8 cellular contexts compared by ENCODE assay signal in the genomic region with DNA sequence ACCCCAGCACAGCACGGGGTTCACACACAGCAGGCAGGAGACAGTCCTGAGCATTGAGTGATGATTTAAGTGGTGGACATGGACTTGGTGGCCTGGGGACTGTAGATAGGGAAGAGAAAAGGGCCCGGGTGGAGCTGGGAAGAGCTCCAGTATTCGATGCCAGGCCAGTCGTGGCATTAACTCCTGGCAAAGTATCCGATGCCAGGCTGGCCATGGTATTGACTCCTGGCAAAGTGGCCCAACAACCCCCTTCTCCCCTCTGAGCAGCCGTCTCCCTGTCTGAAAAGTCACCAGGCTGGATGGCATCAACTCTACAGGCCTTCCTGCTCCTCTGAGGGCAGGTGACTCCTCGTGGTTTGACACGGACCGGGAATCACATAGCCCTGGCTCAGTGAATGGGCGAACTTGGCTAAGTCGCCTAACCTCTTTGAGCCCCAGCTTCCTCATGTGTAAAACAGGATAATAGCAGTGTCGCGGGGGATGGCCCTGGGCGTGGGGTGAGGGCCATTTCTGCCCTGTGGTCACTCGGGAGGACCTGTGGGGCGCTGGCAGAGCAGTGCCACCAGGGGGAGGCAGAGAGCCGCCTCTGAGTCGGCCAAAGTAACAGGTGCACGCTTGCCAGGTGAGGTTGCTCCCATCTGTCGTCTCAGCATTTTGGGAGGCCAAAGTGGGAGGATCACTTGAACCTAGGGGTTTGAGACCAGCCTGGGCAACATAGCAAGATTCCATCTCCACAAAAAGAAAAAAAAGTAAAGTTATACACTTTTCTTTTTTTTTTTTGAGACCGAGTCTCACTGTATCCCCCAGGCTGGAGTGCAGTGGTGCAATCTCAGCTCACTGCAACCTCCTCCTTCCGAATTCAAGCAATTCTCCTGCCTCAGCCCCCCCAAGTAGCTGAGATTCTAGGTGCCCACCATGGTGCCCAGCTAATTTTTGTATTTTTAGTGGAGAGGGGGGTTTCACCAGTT. TPM values are rescaled to one million over a fixed set of nuclear protein-coding genes. Genes with fewer than 3 reads are reported as not detected.
DNase-seq lines count a peak whose midpoint lies in the region; ATAC-seq, FAIRE-seq and TF ChIP-seq lines count a peak whose summit lies in the region.

No MANE protein-coding gene starts in this region.

- no peak overlapping the region for H4K91ac ChIP-seq in H1 (replicated peaks; ENCODE audit: insufficient read length, low read length)

- TF ChIP-seq POLR2A in H1 (IDR thresholded peaks at IDR 0.05; ENCODE audit: control extremely low read depth in 1 of 2, low read depth in 2 of 2, low read length in 2 of 2) = no peak

- H3K36me3 ChIP-seq in H1 (ENCODE audit: control insufficient read depth in 2 of 4, insufficient read depth in 4 of 4, low read length in 3 of 4) = no peaks in the 10 kb centered on the region

- H3K23me2 ChIP-seq in H1 (ENCODE audit: low read depth, low read length) = peaks cover under 1% of the 10 kb centered on the region; the same call in 1 of the 2 replicates

- H3K56ac ChIP-seq in H1 (replicated peaks; ENCODE audit: insufficient read length, low read depth, low read length) = no peak overlapping the region

- H3K14ac ChIP-seq in H1 (ENCODE audit: insufficient read length) = no peak overlapping the region

- ATAC-seq in GM18511 (IDR thresholded peaks at IDR 0.05; ENCODE audit: unreplicated experiment) = no peak

- FAIRE-seq in H1 (lab: Jason Lieb, UNC) = no peak

- no peak overlapping the region for H4K5ac ChIP-seq in H1 (ENCODE audit: insufficient read length, low read depth, low read length)

- peak in 2 of 3 experiments; percentile 94 to 95; a peak in 3 of 4 replicates for TF ChIP-seq CTCF in H1 (IDR thresholded peaks at IDR 0.05; ENCODE audit: control extremely low read depth in 1 of 3, insufficient read depth in 1 of 3, low read depth in 1 of 3, low read length in 3 of 3)

- CTCF ChIA-PET in H1 (lab: Charles Lee; ENCODE audit: partially characterized antibody) = interaction anchor here (0.6 to 8.9 kb wide), 52 partner anchors 8 to 227 kb away, joined by 3 to 253 read pairs (median 4); partner anchors contain the start of gene EGFL7

- H3K27me3 ChIP-seq in H1 (replicated peaks in 1 of 4; ENCODE audit: control insufficient read depth in 3 of 4, extremely low read depth in 1 of 4, insufficient read depth in 3 of 4, low read length in 3 of 4) = no peaks in the 10 kb centered on the region

- no peak overlapping the region for H3K4ac ChIP-seq in H1 (replicated peaks; ENCODE audit: insufficient read length, low read depth, low read length)

- H3K23ac ChIP-seq in H1 (ENCODE audit: insufficient read length) = no peak overlapping the region

- no peak for TF ChIP-seq EP300 in H1 (IDR thresholded peaks at IDR 0.05; ENCODE audit: borderline replicate concordance in 1 of 2, low read depth in 2 of 2, low read length in 2 of 2)

- H3K4me1 ChIP-seq in H1 (replicated peaks in 1 of 4; ENCODE audit: control insufficient read depth in 3 of 4, insufficient read depth in 4 of 4, low read length in 3 of 4) = peaks cover 0 to 7% (median 2%) of the 10 kb centered on the region in 4 experiments; a peak in 5 of 7 replicates

- H2BK20ac ChIP-seq in H1 (ENCODE audit: low read length) = no peak overlapping the region

- no peak overlapping the region for H2AK5ac ChIP-seq in H1 (ENCODE audit: low read depth, low read length)

- H4K20me1 ChIP-seq in H1 (replicated peaks in 1 of 2; ENCODE audit: control insufficient read depth in 1 of 2, insufficient read depth in 2 of 2, low read length in 2 of 2) = peaks cover 2 to 5% of the 10 kb centered on the region in 2 experiments

- no peaks in the 10 kb centered on the region for H3K79me2 ChIP-seq in H1 (ENCODE audit: control insufficient read depth in 1 of 2, insufficient read depth in 2 of 2, low read length in 2 of 2)

- WGBS in H1 (ENCODE audit: extremely low coverage in 1 of 2, insufficient coverage in 1 of 2, insufficient read length in 1 of 2, insufficient replicate concordance in 2 of 2, low coverage in 1 of 2, low lambda C conversion rate in 2 of 2, missing lambda C conversion rate in 1 of 2), 2 experiments = 44% methylated on average over 22 of the region's 22 CpGs; no CpG with 5 or more reads in 1 of the 2 experiments

- H3K9me3 ChIP-seq in H1 (ENCODE audit: insufficient read depth in 2 of 2, low read depth in 1 of 2, low read length in 1 of 2) = no peaks in the 10 kb centered on the region

- POLR2A ChIA-PET in H1 (lab: Charles Lee; ENCODE audit: partially characterized antibody) = interaction anchor here (0.7 to 1.4 kb wide), 3 partner anchors 9 to 239 kb away, joined by 3 to 4 read pairs (median 4); no protein-coding TSS in a partner anchor

- TF ChIP-seq RAD21 in H1 (IDR thresholded peaks at IDR 0.05 in 1 of 2, conservative IDR thresholded peaks at IDR 0.05 in 1 of 2; ENCODE audit: low read depth in 2 of 2, low read length in 2 of 2) = peak; percentile 94 to 95

- no peak overlapping the region for H3K27ac ChIP-seq in H1 (ENCODE audit: low read depth, low read length)

- H3K4me3 ChIP-seq in H1 (ENCODE audit: extremely low read depth in 1 of 4, insufficient read depth in 2 of 4, low read depth in 3 of 4, low read length in 4 of 4) = no peak overlapping the region

- no peak overlapping the region for H3K9ac ChIP-seq in H1 (replicated peaks in 1 of 4; ENCODE audit: extremely low read depth in 1 of 4, low read depth in 3 of 4, low read length in 3 of 4)

- DNase-seq in NK-92 treated with Interleukin-12 subunit alpha and Interleukin-12 subunit beta, amount 100 ng/mL, for 24 hours (lab: John Stamatoyannopoulos, UW) = peak; percentile 22
- DNase-seq in NK-92 (lab: John Stamatoyannopoulos, UW; ENCODE audit: unreplicated experiment) (no peak), NCI-H82 (lab: John Stamatoyannopoulos, UW) (peak; percentile 68), H1 (ENCODE audit: low read depth in 1 of 2, low spot score in 2 of 2) (peak; percentile 23 to 94), myocyte (ENCODE audit: low read depth) (peak; percentile 64)
- peak in 2 of 3 experiments; percentile 55 to 66 for DNase-seq in activated CD8-positive, alpha-beta memory T cell treated with anti-CD3 and anti-CD28 coated beads for 48 hours (ENCODE audit: low read depth in 2 of 3, low spot score in 2 of 3)
- DNase-seq in stimulated activated CD8-positive, alpha-beta memory T cell treated with anti-CD3 and anti-CD28 coated beads, Interleukin-7, amount 100 ng/mL, for 48 hours (ENCODE audit: extremely low read depth in 1 of 2, low read depth in 1 of 2) = peak; percentile 30 to 33

- no peak overlapping the region for H3K18ac ChIP-seq in H1 (ENCODE audit: extremely low read depth, low read length)

- no peak overlapping the region for H2BK120ac ChIP-seq in H1 (replicated peaks; ENCODE audit: low read depth, low read length)

- no peak overlapping the region for H4K8ac ChIP-seq in H1 (ENCODE audit: extremely low read depth, insufficient read depth, low read length)

- H3K79me1 ChIP-seq in H1 (ENCODE audit: low read depth, low read length) = no peaks in the 10 kb centered on the region; the same call in 1 of the 2 replicates

- H2BK5ac ChIP-seq in H1 (ENCODE audit: low read depth, low read length) = no peak overlapping the region

- no peak overlapping the region for H2BK12ac ChIP-seq in H1 (ENCODE audit: low read depth, low read length)

- H2BK15ac ChIP-seq in H1 (ENCODE audit: low read length) = no peak overlapping the region

- no peak overlapping the region for H2AFZ ChIP-seq in H1 (ENCODE audit: low read length)

- H3K4me2 ChIP-seq in H1 (ENCODE audit: insufficient read depth in 1 of 2, low read depth in 2 of 2, low read length in 2 of 2) = no peak overlapping the region

TF ChIP-seq in H1, 55 proteins besides CTCF, POLR2A, EP300 and RAD21 (continues in another document):
- TF ChIP-seq TCF12 (IDR thresholded peaks at IDR 0.05; ENCODE audit: low read depth, low read length) = peak; percentile 87; the same call in 1 of the 2 replicates
- TF ChIP-seq GTF2F1 (IDR thresholded peaks at IDR 0.05; ENCODE audit: borderline replicate concordance, low read depth, low read length) = no peak
- TF ChIP-seq SIN3A (conservative IDR thresholded peaks at IDR 0.05 in 1 of 2, IDR thresholded peaks at IDR 0.05 in 1 of 2; ENCODE audit: low read depth in 1 of 2, low read length in 2 of 2) = 0 out of 4 replicates have a peak, but pooled peaks of 1 of the 2 experiments have one; percentile 30

RNA-seq across cellular contexts. Expression of gene SEC16A, which starts 5.7 kb away (rescaled TPM):
- 47.1 and 49.0 TPM in 2 replicates for total RNA-seq in H1 (2021; fragmentation: NEBNext Ultra II Directional; extraction: Animal tissue kit (Norgen Biotek cat#: 25700))
- polyA plus RNA-seq in H1 (2011; rRNA removed) = 21.6 and 25.1 TPM in 2 replicates
- 14.2 TPM for polyA plus RNA-seq in H1 (2011; cell fraction: cytosol; rRNA removed)
- 48.6 TPM for polyA plus RNA-seq in H1 (2011; cell fraction: nucleus; rRNA removed)
- polyA plus RNA-seq in H1 (2012, experiment 1 of 2) = 37.5 to 42.3 TPM (median 39.5 TPM) in 4 replicates
- polyA plus RNA-seq in H1 (2012, experiment 2 of 2) = 38.1 TPM
- 26.8 TPM for polyA plus RNA-seq in H1 (2013, experiment 1 of 2)
- 24.9 TPM for polyA plus RNA-seq in H1 (2013, experiment 2 of 2)
- polyA minus RNA-seq in H1 (2011; rRNA and poly(A)+ RNA removed) = 20.7 and 22.0 TPM in 2 replicates
- 27.2 TPM for polyA minus RNA-seq in H1 (2011; cell fraction: cytosol; rRNA and poly(A)+ RNA removed)
- 24.2 TPM for polyA minus RNA-seq in H1 (2011; cell fraction: nucleus; rRNA and poly(A)+ RNA removed)
- 25.3 and 26.9 TPM in 2 replicates for total RNA-seq in myocyte
- polyA plus RNA-seq in myocyte (2012) = 45.1 TPM

RNA-seq across cellular contexts. Expression of gene INPP5E, which starts 48.9 kb away (rescaled TPM):
- total RNA-seq in H1 (2021; fragmentation: NEBNext Ultra II Directional; extraction: Animal tissue kit (Norgen Biotek cat#: 25700)) = 11.3 and 11.5 TPM in 2 replicates
- polyA plus RNA-seq in H1 (2011; rRNA removed) = 8.7 and 14.3 TPM in 2 replicates
- polyA plus RNA-seq in H1 (2011; cell fraction: cytosol; rRNA removed) = 9.6 TPM
- polyA plus RNA-seq in H1 (2011; cell fraction: nucleus; rRNA removed) = 42.3 TPM
- polyA plus RNA-seq in H1 (2012, experiment 1 of 2) = 6.3 to 11.1 TPM (median 9.2 TPM) in 4 replicates
- 5.9 TPM for polyA plus RNA-seq in H1 (2012, experiment 2 of 2)
- polyA plus RNA-seq in H1 (2013, experiment 1 of 2) = 7.4 TPM
- 7.1 TPM for polyA plus RNA-seq in H1 (2013, experiment 2 of 2)
- 3.2 and 4.8 TPM in 2 replicates for polyA minus RNA-seq in H1 (2011; rRNA and poly(A)+ RNA removed)
- 5.7 TPM for polyA minus RNA-seq in H1 (2011; cell fraction: cytosol; rRNA and poly(A)+ RNA removed)
- polyA minus RNA-seq in H1 (2011; cell fraction: nucleus; rRNA and poly(A)+ RNA removed) = 11.1 TPM
- total RNA-seq in myocyte = 8.3 and 12.4 TPM in 2 replicates
- polyA plus RNA-seq in myocyte (2012) = 8.9 TPM

RNA-seq across cellular contexts. Expression of gene NOTCH1, which starts 57.3 kb away (rescaled TPM):
- 55.6 and 60.9 TPM in 2 replicates for total RNA-seq in H1 (2021; fragmentation: NEBNext Ultra II Directional; extraction: Animal tissue kit (Norgen Biotek cat#: 25700))
- polyA plus RNA-seq in H1 (2011; rRNA removed) = 6.9 and 19.9 TPM in 2 replicates
- polyA plus RNA-seq in H1 (2011; cell fraction: cytosol; rRNA removed) = 7.3 TPM
- 41.0 TPM for polyA plus RNA-seq in H1 (2011; cell fraction: nucleus; rRNA removed)
- polyA plus RNA-seq in H1 (2012, experiment 1 of 2) = 17.4 to 31.4 TPM (median 28.7 TPM) in 4 replicates
- polyA plus RNA-seq in H1 (2012, experiment 2 of 2) = 20.1 TPM
- 33.5 TPM for polyA plus RNA-seq in H1 (2013, experiment 1 of 2)
- 26.3 TPM for polyA plus RNA-seq in H1 (2013, experiment 2 of 2)
- 12.2 and 13.8 TPM in 2 replicates for polyA minus RNA-seq in H1 (2011; rRNA and poly(A)+ RNA removed)
- 58.8 TPM for polyA minus RNA-seq in H1 (2011; cell fraction: cytosol; rRNA and poly(A)+ RNA removed)
- polyA minus RNA-seq in H1 (2011; cell fraction: nucleus; rRNA and poly(A)+ RNA removed) = 41.9 TPM
- 6.2 and 16.0 TPM in 2 replicates for total RNA-seq in myocyte
- polyA plus RNA-seq in myocyte (2012) = 3.8 TPM
